8 cellular contexts compared by ENCODE assay signal in genomic region chrX:13473666-13474516, GRCh38.
DNase-seq lines count a peak whose midpoint lies in the region; ATAC-seq, FAIRE-seq and TF ChIP-seq lines count a peak whose summit lies in the region.

No MANE protein-coding gene starts in this region.

- H3K4me2 ChIP-seq in GM12878 (ENCODE audit: control insufficient read depth, insufficient read depth), result peak overlapping the region; percentile 83

- H2AFZ ChIP-seq in GM12878 (ENCODE audit: control insufficient read depth, low read depth, low read length), result peak overlapping the region; percentile 80

- ATAC-seq in HG03159 (IDR thresholded peaks at IDR 0.05; ENCODE audit: unreplicated experiment) (peak; percentile 84), GM12878 (peak; percentile 92)
- ATAC-seq in naive thymus-derived CD8-positive, alpha-beta T cell, result peak; percentile 52 to 79

- no peak for TF ChIP-seq RAD21 in GM12878 (IDR thresholded peaks at IDR 0.05; ENCODE audit: insufficient read depth, low read depth, low read length)

- H3K79me2 ChIP-seq in GM12878 (ENCODE audit: control insufficient read depth, insufficient read depth, low read length), result no peaks in the 10 kb centered on the region

- no TSS peak for BruUV-seq in GM12878 (replicated peaks; lab: Mats Ljungman, UMichigan)

- in situ Hi-C loops in GM12878 (cut with MboI), result no loop called here

- peak overlapping the region; percentile 73 to 85 (median 80) for H3K4me3 Mint-ChIP-seq in naive thymus-derived CD8-positive, alpha-beta T cell

- no peak for TF ChIP-seq POLR2A in GM12878 (IDR thresholded peaks at IDR 0.05; ENCODE audit: low read depth, low read length)

- no peaks in the 10 kb centered on the region for H3K4me1 ChIP-seq in GM12878 (ENCODE audit: control insufficient read depth, insufficient read depth, low read length)

- intact Hi-C loops in GM12878 (cut with micrococcal nuclease; ENCODE audit: unreplicated experiment), result no loop called here

- peak; percentile 5 for DNase-seq in activated gamma-delta T cell treated with Interleukin-2 at 50 U/mL for 16 hours
- no peak for DNase-seq in activated gamma-delta T cell (lab: John Stamatoyannopoulos, UW)
- DNase-seq in GM12878 (ENCODE audit: low read depth, low spot score), result peak; percentile 52
- DNase-seq in naive thymus-derived CD8-positive, alpha-beta T cell, result peak in 6 of 10 donors; percentile 1 to 31 (median 18)
- DNase-seq in NCI-H1105 treated with DMSO at 0.1 percent for 48 hours (lab: John Stamatoyannopoulos, UW), result no peak
- no peak for DNase-seq in T-helper 9 cell
- DNase-seq in NCI-H82 (lab: John Stamatoyannopoulos, UW), result no peak

- no peaks in the 10 kb centered on the region for H4K20me1 ChIP-seq in GM12878 (ENCODE audit: control insufficient read depth, insufficient read depth)

- CTCF ChIA-PET in GM12878 (lab: Yijun Ruan, JAX), result interaction anchor here (0.5 to 5.9 kb wide), 11 partner anchors 10 to 556 kb away, joined by 3 to 47 read pairs (median 5); no protein-coding TSS in a partner anchor

- H3K4me1 Mint-ChIP-seq in naive thymus-derived CD8-positive, alpha-beta T cell, result peaks cover 3 to 41% (median 26%) of the 10 kb centered on the region in 4 donors

- H3K4me3 ChIP-seq in GM12878, result peak overlapping the region; percentile 52; the same call in 1 of the 2 replicates

- no peaks in the 10 kb centered on the region for H3K27me3 ChIP-seq in GM12878 (replicated peaks in 1 of 2; ENCODE audit: control insufficient read depth in 2 of 2, insufficient read depth in 2 of 2, low read length in 1 of 2)

- peaks cover 0 to 5% (median 0%) of the 10 kb centered on the region in 3 donors for H3K36me3 Mint-ChIP-seq in naive thymus-derived CD8-positive, alpha-beta T cell

- H3K9me3 ChIP-seq in GM12878 (replicated peaks; ENCODE audit: control insufficient read depth, insufficient read depth, low read length), result no peaks in the 10 kb centered on the region

- H3K36me3 ChIP-seq in GM12878 (ENCODE audit: control insufficient read depth in 2 of 2, insufficient read depth in 2 of 2, low read length in 1 of 2), result no peaks in the 10 kb centered on the region

- POLR2A ChIA-PET in GM12878 (lab: Charles Lee), result interaction anchor here (1.1 to 3.1 kb wide), 2 partner anchors 13 to 209 kb away, joined by 3 to 15 read pairs; no protein-coding TSS in a partner anchor
- POLR2A ChIA-PET in naive thymus-derived CD8-positive, alpha-beta T cell (lab: Charles Lee), result interaction anchor here (0.8 to 1.4 kb wide), 2 partner anchors 386 to 516 kb away, joined by 3 to 4 read pairs; no protein-coding TSS in a partner anchor

- WGBS in GM12878 (ENCODE audit: insufficient coverage, insufficient replicate concordance, low lambda C conversion rate, missing lambda C conversion rate), result 14% methylated on average over 9 of the region's 9 CpGs

- H3K9ac ChIP-seq in GM12878 (ENCODE audit: control insufficient read depth, insufficient read depth, low read length), result peak overlapping the region; percentile 73

- RAD21 ChIA-PET in GM12878 (lab: Charles Lee; ENCODE audit: unreplicated experiment), result interaction anchor here (0.7 to 6.1 kb wide), 14 partner anchors 13 to 1712 kb away, joined by 3 to 48 read pairs (median 4); no protein-coding TSS in a partner anchor

- SMC1A ChIA-PET in GM12878 (lab: Charles Lee; ENCODE audit: uncharacterized antibody, unreplicated experiment), result interaction anchor here (0.6 to 9.7 kb wide), 19 partner anchors 10 to 527 kb away, joined by 3 to 89 read pairs (median 3); no protein-coding TSS in a partner anchor

- peaks cover 0 to 1% (median 0%) of the 10 kb centered on the region in 5 donors for H3K27me3 Mint-ChIP-seq in naive thymus-derived CD8-positive, alpha-beta T cell

- peaks cover 0 to 4% (median 0%) of the 10 kb centered on the region in 9 donors for H3K9me3 Mint-ChIP-seq in naive thymus-derived CD8-positive, alpha-beta T cell

- H3K27ac ChIP-seq in GM12878 (ENCODE audit: control insufficient read depth, insufficient read depth), result peak overlapping the region; percentile 88

- no peak for TF ChIP-seq CTCF in GM12878 (IDR thresholded peaks at IDR 0.05 in 2 of 3, conservative IDR thresholded peaks at IDR 0.05 in 1 of 3; ENCODE audit: control insufficient read depth in 2 of 3, extremely low read depth in 1 of 3, insufficient read depth in 1 of 3, low read depth in 3 of 3, low read length in 3 of 3)

- TF ChIP-seq EP300 in GM12878 (IDR thresholded peaks at IDR 0.05; ENCODE audit: borderline replicate concordance in 1 of 2, control insufficient read depth in 1 of 2, low read depth in 2 of 2, low read length in 2 of 2), result peak; percentile 51 to 81; a peak in 3 of 4 replicates

- peak overlapping the region; percentile 84 to 99 (median 95) for H3K27ac Mint-ChIP-seq in naive thymus-derived CD8-positive, alpha-beta T cell

- FAIRE-seq in GM12878 (lab: Jason Lieb, UNC), result peak; percentile 85

TF ChIP-seq in GM12878, 131 proteins besides CTCF, POLR2A, EP300 and RAD21 (continues in another document):
- TF ChIP-seq ZBTB11 (CRISPR knock-in tag; IDR thresholded peaks at IDR 0.05) (no peak), IKZF2 (IDR thresholded peaks at IDR 0.05) (peak; percentile 60 to 65; a peak in 3 of 4 replicates), SKIL (IDR thresholded peaks at IDR 0.05; ENCODE audit: low read depth, poor library complexity, severe bottlenecking) (no peak), SIN3A (IDR thresholded peaks at IDR 0.05; ENCODE audit: low read depth, low read length) (no peak; the same call in 1 of the 2 replicates), NRF1 (conservative IDR thresholded peaks at IDR 0.05; ENCODE audit: low read depth, low read length) (no peak), FOS (IDR thresholded peaks at IDR 0.05; ENCODE audit: borderline replicate concordance, extremely low read depth, insufficient read length) (no peak), ZBTB4 (CRISPR knock-in tag; IDR thresholded peaks at IDR 0.05) (no peak), CBX3 (IDR thresholded peaks at IDR 0.05; ENCODE audit: borderline replicate concordance, low read depth) (no peak), FOXM1 (IDR thresholded peaks at IDR 0.05; ENCODE audit: low read depth, low read length) (peak; percentile 50; the same call in 1 of the 2 replicates), IRF4 (IDR thresholded peaks at IDR 0.05; ENCODE audit: low read depth, low read length) (no peak)

Comparison
In these comparisons a context has a peak if more than half of its experiments do, and no peak if none do; other contexts are left out.
1. DNase-seq: peak in activated gamma-delta T cell treated with Interleukin-2 at 50 U/mL for 16 hours (single experiment), GM12878 (single experiment) and naive thymus-derived CD8-positive, alpha-beta T cell (6 of 10); none in activated gamma-delta T cell (single experiment), NCI-H1105 treated with DMSO at 0.1 percent for 48 hours (single experiment), T-helper 9 cell (single experiment) and NCI-H82 (single experiment).
2. Peak in every context shown above with its lines, with median percentiles within 50 percentile points of each other: ATAC-seq.